14 cellular contexts compared by ENCODE assay signal in genomic region chr5:137470111-137470920, GRCh38. TPM values are rescaled to one million over a fixed set of nuclear protein-coding genes. Genes with fewer than 3 reads are reported as not detected.
DNase-seq lines count a peak whose midpoint lies in the region; ATAC-seq and TF ChIP-seq lines count a peak whose summit lies in the region.
"Had no signal": no experiment of that assay in that cellular context is flagged by ENCODE, and none has a peak within 500 bp of the region (broad histone marks: within the 10 kb centered on the region; RNA-seq: fewer than 3 reads in every experiment).

No MANE protein-coding gene starts in this region.

- peak; percentile 55 for ATAC-seq in thoracic aorta (ENCODE audit: insufficient number of reproducible peaks, low FRiP score, low read depth)
- no peak for ATAC-seq in HG03378 (IDR thresholded peaks at IDR 0.05; ENCODE audit: unreplicated experiment)
- ATAC-seq in GM21390 (IDR thresholded peaks at IDR 0.05; ENCODE audit: unreplicated experiment) = no peak
- ATAC-seq: activated naive CD8-positive, alpha-beta T cell treated with anti-CD3 and anti-CD28 coated beads, Interleukin-2, amount 50 U/mL, for 24 hours had no signal

- H3K4me1 ChIP-seq in thoracic aorta (ENCODE audit: control insufficient read depth in 1 of 2, low read depth in 2 of 2) = peaks cover 0 to 9% of the 10 kb centered on the region in 2 donors
- H3K4me1 ChIP-seq: esophagus muscularis mucosa, stomach had no signal

- H3K9me3 ChIP-seq in thoracic aorta = no peaks in the 10 kb centered on the region
- H3K9me3 ChIP-seq: esophagus muscularis mucosa, stomach had no signal

- DNase-seq in HPDE6-E6E7 (ENCODE audit: extremely low spot score) (peak; percentile 66), amniotic stem cell (lab: John Stamatoyannopoulos, UW) (peak; percentile 95), hepatic stellate cell (ENCODE audit: low spot score) (peak; percentile 80), thoracic aorta (ENCODE audit: low spot score) (no peak), SIG-M5 treated with dmso at 0.1 percent for 504 hours (lab: John Stamatoyannopoulos, UW; ENCODE audit: unreplicated experiment) (no peak)
- DNase-seq: activated CD4-positive, alpha-beta memory T cell treated with anti-CD3 and anti-CD28 coated beads for 36 hours; activated naive CD8-positive, alpha-beta T cell treated with anti-CD3 and anti-CD28 coated beads, Interleukin-2, amount 50 U/mL, for 24 hours; GF-D8; SHP77 treated with DMSO at 0.1 percent for 48 hours; stimulated activated CD4-positive, alpha-beta T cell treated with anti-CD3 and anti-CD28 coated beads, Interleukin-12 subunit alpha, Interleukin-12 subunit beta, amount 100 ng/mL, for 4 hours; stomach had no signal

- no peak for TF ChIP-seq CTCF in thoracic aorta (IDR thresholded peaks at IDR 0.05)

- H3K27ac ChIP-seq in thoracic aorta = no peak overlapping the region
- H3K27ac ChIP-seq: esophagus muscularis mucosa, stomach had no signal

- H3K4me3 ChIP-seq in thoracic aorta = no peak overlapping the region
- H3K4me3 ChIP-seq: esophagus muscularis mucosa, stomach had no signal

- no peaks in the 10 kb centered on the region for H3K27me3 ChIP-seq in thoracic aorta (replicated peaks; ENCODE audit: insufficient read depth)

- no peaks in the 10 kb centered on the region for H3K36me3 ChIP-seq in thoracic aorta
- H3K36me3 ChIP-seq: esophagus muscularis mucosa, stomach had no signal

RNA-seq across cellular contexts. Expression of gene SPOCK1, which starts 28.8 kb away (rescaled TPM):
- 10 to 100 TPM; 25.2 to 43.2 TPM for total RNA-seq in thoracic aorta
- total RNA-seq: activated CD4-positive, alpha-beta memory T cell treated with anti-CD3 and anti-CD28 coated beads for 36 hours had no signal

Comparison
In these comparisons a context has a peak if more than half of its experiments do, and no peak if none do; other contexts are left out.
1. DNase-seq: peak in HPDE6-E6E7 (single experiment), amniotic stem cell (single experiment) and hepatic stellate cell (single experiment); none in thoracic aorta (single experiment) and SIG-M5 treated with dmso at 0.1 percent for 504 hours (single experiment).